In genomic region chr5:56522169-56522568, GRCh38 we compare ENCODE assay signal across 2 cellular contexts.
TF ChIP-seq lines count a peak whose summit lies in the region.

No MANE protein-coding gene starts in this region.

TF ChIP-seq in IMR-90, 13 proteins besides CTCF, POLR2A, EP300 and RAD21 (continued from another document):
- TF ChIP-seq RCOR1 (IDR thresholded peaks at IDR 0.05; ENCODE audit: insufficient replicate concordance, low read length) (no peak), CEBPB (IDR thresholded peaks at IDR 0.05; ENCODE audit: low read depth, low read length) (peak; percentile 77)

TF ChIP-seq in H1, 55 proteins besides CTCF, POLR2A, EP300 and RAD21 (continued from another document):
- TF ChIP-seq RFX5 (IDR thresholded peaks at IDR 0.05; ENCODE audit: borderline replicate concordance, low read depth, low read length), result no peak
- TF ChIP-seq PHF8 (conservative IDR thresholded peaks at IDR 0.05; ENCODE audit: low read depth, low read length), result no peak
- no peak for TF ChIP-seq CREB1 (IDR thresholded peaks at IDR 0.05)
- TF ChIP-seq POLR2AphosphoS5 (IDR thresholded peaks at IDR 0.05; ENCODE audit: low read depth, low read length), result no peak
- TF ChIP-seq, protein P1, sequence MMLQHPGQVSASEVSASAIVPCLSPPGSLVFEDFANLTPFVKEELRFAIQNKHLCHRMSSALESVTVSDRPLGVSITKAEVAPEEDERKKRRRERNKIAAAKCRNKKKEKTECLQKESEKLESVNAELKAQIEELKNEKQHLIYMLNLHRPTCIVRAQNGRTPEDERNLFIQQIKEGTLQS (IDR thresholded peaks at IDR 0.05; ENCODE audit: insufficient read depth, low read depth, low read length), result no peak
- no peak for TF ChIP-seq TEAD4 (IDR thresholded peaks at IDR 0.05; ENCODE audit: low read depth, low read length)
